Comparison of ENCODE assay signal across 8 cellular contexts in the genomic region with DNA sequence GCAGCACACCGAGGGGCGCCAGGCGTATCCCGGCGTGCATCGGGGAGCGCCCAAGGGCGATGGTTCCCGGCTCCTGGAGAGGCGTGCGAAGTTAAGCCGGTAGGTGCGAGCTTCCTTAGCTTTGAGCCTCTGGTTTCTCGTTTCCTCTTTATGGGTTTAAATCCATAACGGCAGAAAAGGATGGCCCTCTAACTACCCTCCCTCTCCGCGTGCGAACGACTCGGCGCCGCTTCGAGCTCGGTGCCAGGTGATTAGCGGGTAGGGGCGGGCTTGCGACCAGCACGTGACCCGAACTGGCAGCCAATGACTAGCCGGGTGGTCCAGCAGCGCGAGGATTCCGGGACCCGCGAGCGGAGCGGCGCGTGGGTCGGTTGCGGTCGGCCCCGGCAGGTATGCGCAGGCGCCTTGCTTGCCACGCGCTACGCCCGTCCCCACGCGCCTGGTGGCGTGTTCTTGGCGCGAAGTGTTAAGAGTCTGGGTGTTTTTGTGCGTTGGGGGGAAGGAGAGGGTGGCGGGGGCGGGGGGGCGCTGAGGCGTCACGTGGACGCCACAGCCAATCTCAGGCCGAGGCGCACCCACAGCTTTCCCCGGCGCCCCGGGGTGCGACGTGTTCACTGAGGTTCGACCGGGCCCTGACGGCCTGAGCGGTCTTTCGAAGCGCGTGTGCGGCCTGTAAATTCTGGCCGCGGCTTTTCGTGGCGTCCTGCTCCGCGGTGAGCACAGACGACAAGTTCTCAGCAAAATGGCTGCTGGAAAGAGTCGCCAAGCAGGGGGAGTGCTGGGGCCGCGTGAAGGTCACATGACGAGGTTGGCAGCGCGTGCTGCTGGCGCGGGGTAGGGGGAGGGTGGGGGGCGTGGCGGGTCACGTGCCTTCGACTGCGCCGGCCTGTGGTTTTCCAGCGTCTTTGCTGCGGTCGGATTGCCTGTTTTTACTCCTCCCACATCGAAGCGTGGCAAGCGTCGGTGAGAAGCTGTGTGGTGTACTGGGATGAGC. TPM values are rescaled to one million over a fixed set of nuclear protein-coding genes. Genes with fewer than 3 reads are reported as not detected.
DNase-seq lines count a peak whose midpoint lies in the region; ATAC-seq, FAIRE-seq and TF ChIP-seq lines count a peak whose summit lies in the region.

No MANE protein-coding gene starts in this region.

- no peaks in the 10 kb centered on the region for H3K9me3 Mint-ChIP-seq in immature natural killer cell

- H3K27me3 Mint-ChIP-seq in immature natural killer cell (ENCODE audit: low read depth in 3 of 3) = peaks cover 5 to 18% (median 7%) of the 10 kb centered on the region in 3 donors

- FAIRE-seq in bronchial epithelial cell (lab: Jason Lieb, UNC) = no peak

- no peaks in the 10 kb centered on the region for H3K27me3 ChIP-seq in bronchial epithelial cell (ENCODE audit: control insufficient read depth, insufficient read depth, low read length)
- no peaks in the 10 kb centered on the region for H3K27me3 ChIP-seq in skeletal muscle tissue (ENCODE audit: control insufficient read depth in 3 of 3, insufficient read depth in 3 of 3, low read length in 3 of 3)

- peak overlapping the region; percentile 74 to 86 (median 76) for H3K9ac ChIP-seq in skeletal muscle tissue (ENCODE audit: low read depth in 1 of 3, low read length in 3 of 3)

- H3K4me1 Mint-ChIP-seq in immature natural killer cell = peaks cover 23 to 27% of the 10 kb centered on the region in 2 donors

- H3K4me3 ChIP-seq in bronchial epithelial cell (ENCODE audit: low read depth, low read length) = peak overlapping the region; percentile 49
- peak overlapping the region; percentile 86 to 88 (median 87) for H3K4me3 ChIP-seq in skeletal muscle tissue (ENCODE audit: low read length in 3 of 3)

- peak; percentile 91 for DNase-seq in AG08396 (ENCODE audit: low spot score)
- DNase-seq in GOT3 (lab: John Stamatoyannopoulos, UW) = peak; percentile 37
- DNase-seq in NCI-H2196 (lab: John Stamatoyannopoulos, UW; ENCODE audit: unreplicated experiment) = peak; percentile 81
- peak; percentile 58 for DNase-seq in activated CD4-positive, CD25-positive, alpha-beta regulatory T cell treated with anti-CD3 and anti-CD28 coated beads, Interleukin-2, amount 50 U/mL, for 16 hours (ENCODE audit: low read depth, low spot score)
- DNase-seq in bronchial epithelial cell (ENCODE audit: low read depth) = peak; percentile 41
- DNase-seq in immature natural killer cell = peak; percentile 79 to 80 (median 79)

- H3K9me3 ChIP-seq in skeletal muscle tissue (ENCODE audit: control insufficient read depth in 3 of 3, low read length in 3 of 3) = no peaks in the 10 kb centered on the region

- no peaks in the 10 kb centered on the region for H3K36me3 ChIP-seq in bronchial epithelial cell (ENCODE audit: control insufficient read depth, insufficient read depth, low read length)
- no peaks in the 10 kb centered on the region for H3K36me3 ChIP-seq in skeletal muscle tissue (ENCODE audit: control insufficient read depth in 3 of 3, insufficient read depth in 3 of 3, low read length in 3 of 3)

- H3K27ac ChIP-seq in skeletal muscle tissue (ENCODE audit: low read depth, low read length) = peak overlapping the region; percentile 90

- no peaks in the 10 kb centered on the region for H3K36me3 Mint-ChIP-seq in immature natural killer cell

- peaks cover 3 to 14% (median 6%) of the 10 kb centered on the region in 3 donors for H3K4me1 ChIP-seq in skeletal muscle tissue (ENCODE audit: control insufficient read depth in 3 of 3, insufficient read depth in 3 of 3, low read length in 3 of 3)

- no peak for TF ChIP-seq CTCF in bronchial epithelial cell (IDR thresholded peaks at IDR 0.05; ENCODE audit: insufficient read depth, low read length, severe bottlenecking)

- peak overlapping the region in 5 of 6 donors; percentile 65 to 77 (median 75) for H3K27ac Mint-ChIP-seq in immature natural killer cell

- H3K4me3 Mint-ChIP-seq in immature natural killer cell = peak overlapping the region; percentile 68 to 79 (median 76)

- ATAC-seq in HG03469 (IDR thresholded peaks at IDR 0.05; ENCODE audit: unreplicated experiment) = no peak

RNA-seq across cellular contexts. Expression of gene MGA, which starts 38.7 kb away (rescaled TPM):
- total RNA-seq in bronchial epithelial cell (21.1 and 24.0 TPM in 2 replicates), skeletal muscle tissue (77.2 TPM)
- 10 to 100 TPM in 1 of 3 donors, 1 to 10 TPM in 2; 3.3 to 23.8 (median 5.9) TPM for polyA plus RNA-seq in immature natural killer cell

Comparison
In these comparisons a context has a peak if more than half of its experiments do, and no peak if none do; other contexts are left out.
1. DNase-seq: peak in every context shown above with its lines; median percentile 91 in AG08396; 81 in NCI-H2196; 79 in immature natural killer cell; 58 in activated CD4-positive, CD25-positive, alpha-beta regulatory T cell treated with anti-CD3 and anti-CD28 coated beads, Interleukin-2, amount 50 U/mL, for 16 hours; 41 in bronchial epithelial cell; 37 in GOT3.